1 cellular context compared by ENCODE assay signal in the genomic region with DNA sequence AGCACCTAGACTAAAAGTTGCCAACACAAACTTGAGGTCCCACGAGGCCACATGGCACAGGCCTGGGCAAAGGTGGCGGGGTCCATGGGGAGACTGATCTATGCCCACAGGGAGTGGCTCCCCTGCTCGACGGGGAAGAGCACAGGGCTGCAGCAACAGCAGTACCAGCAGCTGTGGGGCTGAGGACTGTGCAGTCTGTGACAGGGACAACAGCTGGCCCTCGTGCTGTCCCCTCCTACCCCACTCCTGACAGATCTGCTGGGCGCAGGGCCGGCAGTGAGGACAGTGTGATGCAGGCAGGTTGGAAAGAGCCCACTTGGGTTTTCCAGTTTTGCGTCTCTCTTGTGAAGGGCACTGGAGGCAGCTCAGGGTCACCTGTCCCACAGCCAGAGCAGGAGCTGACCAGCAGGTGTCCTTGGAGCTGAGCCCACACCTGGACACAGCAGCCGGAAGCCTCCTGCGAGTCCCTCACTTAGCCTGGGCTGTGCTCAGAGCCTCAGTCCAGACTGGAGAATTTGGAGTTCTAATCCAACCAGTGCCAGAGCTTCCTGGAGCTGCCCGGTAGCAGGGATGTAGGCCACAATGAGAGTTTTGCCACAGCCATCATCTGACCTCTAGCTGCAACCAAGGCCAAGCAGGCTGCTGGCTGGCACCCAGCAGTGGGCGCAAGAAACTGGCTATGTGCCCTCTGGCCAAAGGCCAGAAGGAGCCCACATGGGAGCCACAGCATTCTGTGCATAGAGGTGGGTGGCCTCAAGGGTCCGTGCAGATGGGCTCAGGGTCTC.
TF ChIP-seq lines count a peak whose summit lies in the region.

No MANE protein-coding gene starts in this region.

TF ChIP-seq in K562, 482 proteins besides CTCF, POLR2A, EP300 and RAD21:
- TF ChIP-seq THAP7 (CRISPR knock-in tag; IDR thresholded peaks at IDR 0.05) (no peak), SETDB1 (IDR thresholded peaks at IDR 0.05; ENCODE audit: low read length) (no peak), FOSL1 (tag; conservative IDR thresholded peaks at IDR 0.05) (no peak), KDM4B (IDR thresholded peaks at IDR 0.05; ENCODE audit: borderline replicate concordance in 2 of 2, low read depth in 1 of 2) (0 out of 4 replicates have a peak, but pooled peaks of 1 of the 2 experiments have one; percentile 4), ZNF197 (CRISPR knock-in tag; IDR thresholded peaks at IDR 0.05; ENCODE audit: low read depth) (no peak)
- TF ChIP-seq, protein P1, sequence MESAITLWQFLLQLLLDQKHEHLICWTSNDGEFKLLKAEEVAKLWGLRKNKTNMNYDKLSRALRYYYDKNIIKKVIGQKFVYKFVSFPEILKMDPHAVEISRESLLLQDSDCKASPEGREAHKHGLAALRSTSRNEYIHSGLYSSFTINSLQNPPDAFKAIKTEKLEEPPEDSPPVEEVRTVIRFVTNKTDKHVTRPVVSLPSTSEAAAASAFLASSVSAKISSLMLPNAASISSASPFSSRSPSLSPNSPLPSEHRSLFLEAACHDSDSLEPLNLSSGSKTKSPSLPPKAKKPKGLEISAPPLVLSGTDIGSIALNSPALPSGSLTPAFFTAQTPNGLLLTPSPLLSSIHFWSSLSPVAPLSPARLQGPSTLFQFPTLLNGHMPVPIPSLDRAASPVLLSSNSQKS (CRISPR knock-in tag; IDR thresholded peaks at IDR 0.05), result no peak
